ENCODE assay signal across 8 cellular contexts in the genomic region with DNA sequence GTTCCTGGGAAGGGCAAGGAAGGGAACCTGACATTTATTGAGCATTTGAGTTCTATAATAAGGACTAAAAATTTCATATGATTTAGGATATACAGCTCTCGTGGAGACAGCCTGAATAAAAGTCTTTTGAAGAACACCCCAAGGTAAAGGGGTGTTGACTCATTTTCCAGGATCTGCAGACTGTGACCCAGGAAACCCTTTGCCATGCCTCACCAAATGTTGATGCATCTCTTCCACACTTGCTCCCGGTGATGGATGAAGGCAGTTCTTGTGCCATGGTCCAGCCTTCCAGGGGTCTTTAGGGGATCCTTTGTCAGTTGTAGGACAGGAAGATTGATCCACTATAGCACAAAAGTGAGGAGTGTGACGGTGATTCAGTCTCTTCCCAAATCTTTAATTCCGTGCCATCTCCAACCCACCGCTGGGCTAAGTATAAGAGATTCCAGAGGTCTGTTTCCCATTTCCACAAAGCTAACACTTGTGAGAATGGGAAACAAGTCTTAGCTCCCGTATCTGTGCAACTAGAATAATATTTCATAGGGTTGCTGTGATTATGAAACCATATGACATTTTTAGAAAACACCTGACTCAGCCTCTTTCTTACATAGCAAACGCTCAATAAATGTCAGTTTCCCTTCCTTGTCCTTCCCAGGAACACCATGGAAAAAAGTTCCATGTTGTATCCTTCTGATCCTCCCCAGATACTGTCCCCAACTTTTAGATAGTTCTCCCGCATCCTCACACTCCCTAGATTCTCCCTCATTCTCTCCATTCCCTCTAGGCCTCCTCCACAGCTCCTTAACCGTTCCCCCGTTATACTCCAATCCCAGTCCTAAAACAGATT. TPM values are rescaled to one million over a fixed set of nuclear protein-coding genes. Genes with fewer than 3 reads are reported as not detected.
DNase-seq lines count a peak whose midpoint lies in the region; ATAC-seq and TF ChIP-seq lines count a peak whose summit lies in the region.

No MANE protein-coding gene starts in this region.

- H3K9me3 ChIP-seq in CD4-positive, alpha-beta T cell (ENCODE audit: control insufficient read depth, low read length): no peaks in the 10 kb centered on the region
- H3K9me3 ChIP-seq in PC-9 (ENCODE audit: insufficient read depth, low read depth) (no peaks in the 10 kb centered on the region), neutrophil (no peaks in the 10 kb centered on the region)

- CTCF ChIA-PET in CD4-positive, alpha-beta T cell (lab: Charles Lee): interaction anchor here (0.6 to 4.1 kb wide), 31 partner anchors 9 to 299 kb away, joined by 3 to 43 read pairs (median 5); partner anchors contain the start of genes CSAD, ESPL1, MYG1 and PFDN5
- CTCF ChIA-PET in PC-9 (lab: Charles Lee): interaction anchor here (0.5 to 2.5 kb wide), 25 partner anchors 21 to 839 kb away, joined by 3 to 20 read pairs (median 4); partner anchors contain the start of genes CSAD, ESPL1, MYG1 and PFDN5

- peak overlapping the region; percentile 94 for H3K4me3 Mint-ChIP-seq in CD4-positive, alpha-beta T cell

- H4K20me1 ChIP-seq in PC-9 (ENCODE audit: insufficient read depth): no peaks in the 10 kb centered on the region

- 0 out of 2 replicates have a peak, but pooled peaks cover 7% of the 10 kb centered on the region for H3K79me2 ChIP-seq in PC-9 (ENCODE audit: low read depth)

- peaks cover 39% of the 10 kb centered on the region for H3K36me3 Mint-ChIP-seq in CD4-positive, alpha-beta T cell (ENCODE audit: low read depth)

- no peak for ATAC-seq in CD4-positive, alpha-beta T cell (ENCODE audit: poor library complexity)
- no peak for ATAC-seq in HG03045 (IDR thresholded peaks at IDR 0.05; ENCODE audit: unreplicated experiment)

- peak overlapping the region; percentile 79 for H2AFZ ChIP-seq in PC-9

- POLR2A ChIA-PET in CD4-positive, alpha-beta T cell (lab: Charles Lee): interaction anchor here (0.5 to 5.5 kb wide), 27 partner anchors 9 to 315 kb away, joined by 3 to 109 read pairs (median 5); partner anchors contain the start of genes CSAD, EIF4B, ESPL1 and MAP3K12
- POLR2A ChIA-PET in PC-9 (lab: Charles Lee; ENCODE audit: unreplicated experiment): interaction anchor here (0.5 to 1.2 kb wide), 14 partner anchors 7 to 1176 kb away, joined by 3 to 15 read pairs (median 4); partner anchors contain the start of genes SP1 and TARBP2

- peak overlapping the region; percentile 87 for H3K27ac Mint-ChIP-seq in CD4-positive, alpha-beta T cell

- H3K9me2 ChIP-seq in PC-9 (ENCODE audit: insufficient read depth): no peaks in the 10 kb centered on the region

- no peaks in the 10 kb centered on the region for H3K27me3 Mint-ChIP-seq in CD4-positive, alpha-beta T cell

- H3K4me2 ChIP-seq in PC-9: peak overlapping the region; percentile 98

- H3K4me1 Mint-ChIP-seq in CD4-positive, alpha-beta T cell (ENCODE audit: low read depth): peaks cover 40% of the 10 kb centered on the region

- peaks cover 13% of the 10 kb centered on the region; the same call in 1 of the 2 replicates for H3F3A ChIP-seq in PC-9 (ENCODE audit: insufficient read depth, low read depth)

- no peak for DNase-seq in CD4-positive, alpha-beta T cell
- DNase-seq in PC-9: no peak
- no peak for DNase-seq in epithelial cell of esophagus (ENCODE audit: low read depth)
- DNase-seq in NCI-H2107 treated with DMSO at 0.1 percent for 48 hours (lab: John Stamatoyannopoulos, UW; ENCODE audit: unreplicated experiment): no peak
- no peak for DNase-seq in OCI-M2 (lab: John Stamatoyannopoulos, UW; ENCODE audit: unreplicated experiment)
- no peak for DNase-seq in stimulated activated CD4-positive, alpha-beta T cell treated with anti-CD3 and anti-CD28 coated beads, Interleukin-2, amount 100 ng/mL, for 24 hours

- H3K4me1 ChIP-seq in PC-9 (replicated peaks; ENCODE audit: insufficient read depth) (peaks cover 16% of the 10 kb centered on the region), neutrophil (ENCODE audit: control insufficient read depth in 1 of 2, insufficient read depth in 1 of 2, low read depth in 1 of 2, low read length in 1 of 2) (peaks cover 36 to 45% of the 10 kb centered on the region in 2 experiments)

- TF ChIP-seq CTCF in CD4-positive, alpha-beta T cell (IDR thresholded peaks at IDR 0.05): no peak
- TF ChIP-seq CTCF in PC-9 (conservative IDR thresholded peaks at IDR 0.05) (no peak), epithelial cell of esophagus (IDR thresholded peaks at IDR 0.05; ENCODE audit: insufficient read depth, low read depth, low read length, missing control alignments) (no peak), neutrophil (IDR thresholded peaks at IDR 0.05) (no peak)

- H3K4me3 ChIP-seq in PC-9 (peak overlapping the region; percentile 87), epithelial cell of esophagus (ENCODE audit: low read length) (peak overlapping the region; percentile 92), neutrophil (ENCODE audit: low read depth in 1 of 2, low read length in 1 of 2) (peak overlapping the region; percentile 74 to 80)

- H3K36me3 ChIP-seq in PC-9 (ENCODE audit: low read depth): no peaks in the 10 kb centered on the region
- H3K36me3 ChIP-seq in neutrophil: no peaks in the 10 kb centered on the region

- H3K9me3 Mint-ChIP-seq in CD4-positive, alpha-beta T cell: no peaks in the 10 kb centered on the region

- intact Hi-C loops in CD4-positive, alpha-beta T cell (cut with DNase I, micrococcal nuclease): loop anchor here (1.0 to 10.0 kb wide), 6 partner anchors 21 to 354 kb away; partner anchors contain the start of genes MYG1 (in 2 of the 2), ATP5MC2 (in 1 of the 2) and SP1 (in 1 of the 2)
- intact Hi-C loops in PC-9 (cut with micrococcal nuclease; ENCODE audit: unreplicated experiment): loop anchor here (1.0 to 10.0 kb wide), 7 partner anchors 21 to 884 kb away; partner anchors contain the start of genes ATP5MC2, MYG1, PFDN5 and TARBP2

- TSS peak; percentile 46 for BruUV-seq in PC-9 (replicated peaks; lab: Mats Ljungman, UMichigan)

- peak overlapping the region; percentile 61 for H3K27ac ChIP-seq in CD4-positive, alpha-beta T cell (ENCODE audit: low read depth, low read length)
- H3K27ac ChIP-seq in PC-9 (peak overlapping the region; percentile 56), neutrophil (peak overlapping the region; percentile 93)

- H3K27me3 ChIP-seq in CD4-positive, alpha-beta T cell (ENCODE audit: control insufficient read depth, insufficient read depth, low read length): no peaks in the 10 kb centered on the region
- H3K27me3 ChIP-seq in PC-9 (ENCODE audit: insufficient read depth, low read depth): no peaks in the 10 kb centered on the region
- peaks cover 4% of the 10 kb centered on the region for H3K27me3 ChIP-seq in neutrophil

RNA-seq across cellular contexts. Expression of gene AAAS, which starts 0.8 kb away (rescaled TPM):
- total RNA-seq in CD4-positive, alpha-beta T cell: 10 to 100 TPM; 21.0 to 22.7 TPM
- total RNA-seq in PC-9 (2021): 53.4 and 67.3 TPM in 2 replicates

RNA-seq across cellular contexts. Expression of gene SP7, which starts 15.6 kb away (rescaled TPM):
- under 1 TPM in 1 of 2 experiments, not detected in 1; 0.14 TPM for total RNA-seq in CD4-positive, alpha-beta T cell
- total RNA-seq in PC-9 (2021): not detected in 2 replicates

RNA-seq across cellular contexts. Expression of gene MYG1, which starts 21.1 kb away (rescaled TPM):
- 10 to 100 TPM; 30.9 to 33.8 TPM for total RNA-seq in CD4-positive, alpha-beta T cell
- total RNA-seq in PC-9 (2021): 67.2 and 82.5 TPM in 2 replicates

RNA-seq across cellular contexts. Expression of gene PFDN5, which starts 25.2 kb away (rescaled TPM):
- 100 to 1,000 TPM; 757 to 763 TPM for total RNA-seq in CD4-positive, alpha-beta T cell
- total RNA-seq in PC-9 (2021): 291 and 303 TPM in 2 replicates

RNA-seq across cellular contexts. Expression of gene ESPL1, which starts 52.5 kb away (rescaled TPM):
- under 1 TPM; 0.20 to 0.71 TPM for total RNA-seq in CD4-positive, alpha-beta T cell
- 37.4 and 42.0 TPM in 2 replicates for total RNA-seq in PC-9 (2021)
